In the genomic region with DNA sequence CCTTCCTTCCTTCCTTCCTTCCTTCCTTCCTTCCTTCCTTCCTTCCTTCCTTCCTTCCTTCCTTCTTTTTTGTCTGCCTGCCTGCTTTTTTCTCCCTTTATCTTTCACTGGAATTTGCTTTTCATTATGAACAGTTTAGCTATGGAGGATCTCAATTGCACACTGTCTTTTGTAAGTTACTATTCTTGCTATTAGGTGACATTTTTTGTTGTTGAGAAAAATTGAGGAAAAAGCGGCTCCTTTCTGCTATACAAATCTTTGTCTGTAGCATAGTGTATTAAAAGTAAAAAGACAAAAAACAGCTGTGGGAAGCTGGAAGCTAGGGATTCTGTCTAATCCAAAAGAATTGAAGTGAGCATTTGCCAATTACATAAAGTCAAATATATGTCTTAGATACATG, we compare ENCODE assay signal across 8 cellular contexts.
"Had no signal": no experiment of that assay in that cellular context is flagged by ENCODE, and none has a peak within 500 bp of the region (broad histone marks: within the 10 kb centered on the region; RNA-seq: fewer than 3 reads in every experiment).

No MANE protein-coding gene starts in this region.

- H3K4me3 Mint-ChIP-seq: GM23338, H9, HFFc6, IgD-negative memory B cell had no signal

- H3K4me2 ChIP-seq: GM23338 had no signal

- H3K4me1 Mint-ChIP-seq: GM23338, IgD-negative memory B cell had no signal

- H3K27me3 Mint-ChIP-seq: IgD-negative memory B cell had no signal

- H3K27ac Mint-ChIP-seq: GM23338, HFFc6, IgD-negative memory B cell had no signal

- DNase-seq: H9, HCEC 1CT, HFFc6, KBM-7 had no signal

- H2AFZ ChIP-seq: GM23338 had no signal

- ATAC-seq: GM23338, HepG2 had no signal

- H3K27ac ChIP-seq: HL-60 had no signal

- H3K4me3 ChIP-seq: GM23338 had no signal
